In the genomic region with DNA sequence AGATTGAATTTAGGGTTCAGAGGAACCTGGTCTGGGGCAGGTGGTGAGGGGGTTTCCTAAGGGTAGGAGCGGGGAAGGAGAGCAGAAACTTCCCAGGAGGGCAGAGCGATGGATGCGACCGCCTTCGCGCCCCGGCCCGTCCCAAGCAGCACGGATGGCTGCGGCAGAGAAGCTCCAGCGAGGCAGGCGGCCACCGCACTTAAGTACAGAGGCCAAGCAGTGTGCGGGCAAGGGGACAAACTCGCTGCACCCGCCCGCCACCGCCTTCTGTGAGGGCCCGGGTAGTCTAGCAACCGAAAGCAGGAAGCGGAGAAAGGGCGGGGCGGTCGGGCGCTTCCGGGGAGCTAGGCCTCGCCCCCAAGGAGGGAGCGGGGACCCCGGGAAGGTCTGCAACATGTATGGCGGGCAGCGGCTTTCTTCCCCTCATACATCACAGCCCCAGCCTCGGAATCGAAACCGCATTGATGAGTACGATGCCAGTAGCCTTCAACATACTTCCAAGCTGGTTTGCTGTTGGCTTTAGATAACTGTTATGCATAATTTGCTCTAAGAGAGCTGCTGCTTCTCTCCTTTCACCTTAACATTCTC, we compare ENCODE assay signal across 1 cellular context.
TF ChIP-seq lines count a peak whose summit lies in the region.

AGBL2 (minus strand) TSS at position 288 of the 588 bp plus-strand sequence. CDS start 719 bp downstream, outside the sequence.

TF ChIP-seq in WTC11, 78 proteins besides CTCF, POLR2A, EP300 and RAD21 (continued from another document):
- TF ChIP-seq ATF6 (CRISPR knock-in tag; IDR thresholded peaks at IDR 0.05) (no peak), HMGA2 (CRISPR knock-in tag; IDR thresholded peaks at IDR 0.05) (no peak), ZNF121 (CRISPR knock-in tag; IDR thresholded peaks at IDR 0.05) (no peak), MYBL2 (CRISPR knock-in tag; IDR thresholded peaks at IDR 0.05) (0 out of 2 replicates have a peak, but pooled peaks have one; percentile 64), ZNF219 (CRISPR knock-in tag; IDR thresholded peaks at IDR 0.05; ENCODE audit: borderline replicate concordance) (no peak), AFF4 (CRISPR knock-in tag; IDR thresholded peaks at IDR 0.05; ENCODE audit: borderline replicate concordance) (0 out of 2 replicates have a peak, but pooled peaks have one; percentile 7), RELA (CRISPR knock-in tag; IDR thresholded peaks at IDR 0.05; ENCODE audit: borderline replicate concordance) (no peak), ZNF263 (CRISPR knock-in tag; IDR thresholded peaks at IDR 0.05; ENCODE audit: low read depth) (no peak), NR1H2 (CRISPR knock-in tag; IDR thresholded peaks at IDR 0.05) (no peak), ZNF671 (CRISPR knock-in tag; IDR thresholded peaks at IDR 0.05) (no peak), ZNF425 (CRISPR knock-in tag; conservative IDR thresholded peaks at IDR 0.05) (0 out of 2 replicates have a peak, but pooled peaks have one; percentile 29), ZNF416 (CRISPR knock-in tag; IDR thresholded peaks at IDR 0.05) (no peak), MAX (CRISPR knock-in tag; IDR thresholded peaks at IDR 0.05) (peak; percentile 68; the same call in 1 of the 2 replicates)
- TF ChIP-seq, protein P1, sequence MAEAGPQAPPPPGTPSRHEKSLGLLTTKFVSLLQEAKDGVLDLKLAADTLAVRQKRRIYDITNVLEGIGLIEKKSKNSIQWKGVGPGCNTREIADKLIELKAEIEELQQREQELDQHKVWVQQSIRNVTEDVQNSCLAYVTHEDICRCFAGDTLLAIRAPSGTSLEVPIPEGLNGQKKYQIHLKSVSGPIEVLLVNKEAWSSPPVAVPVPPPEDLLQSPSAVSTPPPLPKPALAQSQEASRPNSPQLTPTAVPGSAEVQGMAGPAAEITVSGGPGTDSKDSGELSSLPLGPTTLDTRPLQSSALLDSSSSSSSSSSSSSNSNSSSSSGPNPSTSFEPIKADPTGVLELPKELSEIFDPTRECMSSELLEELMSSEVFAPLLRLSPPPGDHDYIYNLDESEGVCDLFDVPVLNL (CRISPR knock-in tag; IDR thresholded peaks at IDR 0.05; ENCODE audit: borderline replicate concordance, low read depth) = 0 out of 2 replicates have a peak, but pooled peaks have one; percentile 57
